ENCODE assay signal across 16 cellular contexts in the genomic region with DNA sequence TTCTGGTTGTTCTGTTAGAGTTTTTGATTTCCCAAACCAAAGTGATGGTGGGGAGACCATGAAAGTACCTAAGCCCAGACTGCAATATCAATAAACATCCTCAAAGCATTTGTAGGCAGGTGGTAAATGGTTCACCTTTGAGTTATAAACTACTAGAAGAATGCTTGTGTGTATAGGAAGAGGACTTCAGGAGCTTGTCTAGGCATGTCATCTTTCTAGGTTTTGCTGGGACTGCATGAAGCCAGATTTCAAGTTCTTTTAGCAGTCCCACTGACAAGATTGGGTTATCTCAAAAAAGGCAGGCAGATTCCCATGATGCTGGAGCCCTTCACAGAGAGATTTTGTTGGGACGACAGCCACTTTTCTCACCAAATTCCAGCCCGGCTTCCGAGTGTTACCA.
DNase-seq lines count a peak whose midpoint lies in the region; ATAC-seq and TF ChIP-seq lines count a peak whose summit lies in the region.
"Had no signal": no experiment of that assay in that cellular context is flagged by ENCODE, and none has a peak within 500 bp of the region (broad histone marks: within the 10 kb centered on the region; RNA-seq: fewer than 3 reads in every experiment).

No MANE protein-coding gene starts in this region.

- in situ Hi-C loops in mammary epithelial cell (cut with MboI; ENCODE audit: low sequenced_read_pairs in 2 of 2), result no loop called here

- no peaks in the 10 kb centered on the region; the same call in 1 of the 3 replicates for H3K9me3 Mint-ChIP-seq in GM23338
- H3K9me3 Mint-ChIP-seq: HFFc6 had no signal

- H3K9me3 ChIP-seq in mammary epithelial cell (replicated peaks; ENCODE audit: insufficient read depth, low read length) (no peaks in the 10 kb centered on the region), trophoblast cell (ENCODE audit: insufficient read depth, low read depth, low read length) (no peaks in the 10 kb centered on the region), ascending aorta (no peaks in the 10 kb centered on the region)
- H3K9me3 ChIP-seq: HAP-1 had no signal

- H4K91ac ChIP-seq in trophoblast cell (ENCODE audit: low read depth, low read length), result peak overlapping the region; percentile 28

- no peak overlapping the region for H3K4me3 ChIP-seq in GM23338
- H3K4me3 ChIP-seq in mammary epithelial cell (replicated peaks in 1 of 3; ENCODE audit: insufficient read depth in 1 of 3, low read depth in 2 of 3, low read length in 3 of 3), result no peak overlapping the region
- no peak overlapping the region for H3K4me3 ChIP-seq in epithelial cell of esophagus (ENCODE audit: low read length)
- H3K4me3 ChIP-seq in trophoblast cell (ENCODE audit: low read depth, low read length), result no peak overlapping the region
- H3K4me3 ChIP-seq in ascending aorta, result no peak overlapping the region
- H3K4me3 ChIP-seq: HAP-1 had no signal

- DNase-seq in GM23338 (ENCODE audit: low spot score) (no peak), mammary epithelial cell (peak; percentile 32), epithelial cell of esophagus (ENCODE audit: low read depth) (peak; percentile 54), trophoblast cell (no peak), ascending aorta (ENCODE audit: low spot score in 2 of 2) (no peak)
- DNase-seq in activated CD4-positive, CD25-positive, alpha-beta regulatory T cell (lab: John Stamatoyannopoulos, UW), result no peak
- DNase-seq: C1 segment of cervical spinal cord; Calu3; CD4-positive, alpha-beta memory T cell; COR-L47; DMS53; DMS79 treated with DMSO at 0.1 percent for 48 hours; GF-D8; HFFc6 had no signal

- H3K27ac Mint-ChIP-seq in GM23338, result no peak overlapping the region
- H3K27ac Mint-ChIP-seq: CD4-positive, alpha-beta memory T cell; HFFc6 had no signal

- peak overlapping the region; percentile 70 for H2BK12ac ChIP-seq in trophoblast cell (ENCODE audit: low read length)

- WGBS in mammary epithelial cell (ENCODE audit: low coverage, missing lambda C conversion rate), result 100% methylated on average over 3 of the region's 3 CpGs
- no CpG with 5 or more reads among the region's 3 CpGs for WGBS in trophoblast cell (ENCODE audit: extremely low coverage, insufficient coverage, insufficient read length)

- no TSS peak for BruUV-seq in mammary epithelial cell (replicated peaks; lab: Mats Ljungman, UMichigan)

- peak overlapping the region; percentile 33 for H2BK5ac ChIP-seq in trophoblast cell (ENCODE audit: low read depth, low read length, poor library complexity)

- peaks cover 5% of the 10 kb centered on the region; the same call in 2 of the 3 replicates for H3K4me1 Mint-ChIP-seq in GM23338
- H3K4me1 Mint-ChIP-seq: CD4-positive, alpha-beta memory T cell had no signal

- no peak overlapping the region for H3K14ac ChIP-seq in trophoblast cell (ENCODE audit: low read length)

- H3K4me1 ChIP-seq in GM23338 (ENCODE audit: insufficient read depth) (0 out of 2 replicates have a peak, but pooled peaks cover 2% of the 10 kb centered on the region), mammary epithelial cell (ENCODE audit: insufficient read depth, low read length) (peaks cover 14% of the 10 kb centered on the region), trophoblast cell (ENCODE audit: control insufficient read depth in 1 of 2, insufficient read depth in 2 of 2, low read length in 2 of 2) (peaks cover 0 to 3% of the 10 kb centered on the region in 2 experiments), ascending aorta (no peaks in the 10 kb centered on the region)

- H3K9me2 ChIP-seq in GM23338 (ENCODE audit: insufficient read depth), result 0 out of 2 replicates have a peak, but pooled peaks cover 5% of the 10 kb centered on the region

- H3F3A ChIP-seq in GM23338 (replicated peaks; ENCODE audit: low read depth), result no peaks in the 10 kb centered on the region

- ATAC-seq in GM23338, result no peak
- no peak for ATAC-seq in GM18873 (IDR thresholded peaks at IDR 0.05; ENCODE audit: low FRiP score, unreplicated experiment)

- H3K23ac ChIP-seq in trophoblast cell (ENCODE audit: low read length), result no peak overlapping the region

- H3K18ac ChIP-seq in trophoblast cell (ENCODE audit: low read length), result peak overlapping the region; percentile 46

- no peak for TF ChIP-seq CTCF in GM23338 (conservative IDR thresholded peaks at IDR 0.05; ENCODE audit: low read depth in 2 of 2)
- no peak for TF ChIP-seq CTCF in mammary epithelial cell (conservative IDR thresholded peaks at IDR 0.05 in 1 of 2, IDR thresholded peaks at IDR 0.05 in 1 of 2; ENCODE audit: extremely low read depth in 1 of 2, insufficient read depth in 1 of 2, low read depth in 1 of 2, low read length in 2 of 2)
- no peak for TF ChIP-seq CTCF in epithelial cell of esophagus (IDR thresholded peaks at IDR 0.05; ENCODE audit: insufficient read depth, low read depth, low read length, missing control alignments)
- TF ChIP-seq CTCF in ascending aorta (IDR thresholded peaks at IDR 0.05), result no peak

- H3K4ac ChIP-seq in trophoblast cell (ENCODE audit: low read depth, low read length), result no peak overlapping the region

- H4K12ac ChIP-seq in trophoblast cell (ENCODE audit: low read depth, low read length), result no peak overlapping the region

- dilution Hi-C loops in mammary epithelial cell (cut with HindIII; ENCODE audit: low sequenced_read_pairs), result no loop called here

- no peak overlapping the region for H3K4me3 Mint-ChIP-seq in GM23338
- H3K4me3 Mint-ChIP-seq: CD4-positive, alpha-beta memory T cell; HFFc6 had no signal

- no peak overlapping the region for H3K4me2 ChIP-seq in GM23338
- no peak overlapping the region for H3K4me2 ChIP-seq in mammary epithelial cell (ENCODE audit: insufficient read depth, low read depth, low read length)
- H3K4me2 ChIP-seq in trophoblast cell (ENCODE audit: low read length), result no peak overlapping the region

- H3K27me3 ChIP-seq in GM23338 (ENCODE audit: insufficient read depth), result no peaks in the 10 kb centered on the region
- no peaks in the 10 kb centered on the region for H3K27me3 ChIP-seq in mammary epithelial cell (ENCODE audit: insufficient read depth, low read length)
- H3K27me3 ChIP-seq in trophoblast cell (ENCODE audit: insufficient read depth, low read length), result no peaks in the 10 kb centered on the region
- no peaks in the 10 kb centered on the region for H3K27me3 ChIP-seq in ascending aorta

- no peaks in the 10 kb centered on the region; the same call in 2 of the 3 replicates for H3K36me3 Mint-ChIP-seq in GM23338 (ENCODE audit: low read depth)
- H3K36me3 Mint-ChIP-seq: CD4-positive, alpha-beta memory T cell had no signal

- H3K36me3 ChIP-seq in GM23338 (ENCODE audit: insufficient read depth) (no peaks in the 10 kb centered on the region), mammary epithelial cell (ENCODE audit: insufficient read depth, low read length) (no peaks in the 10 kb centered on the region), trophoblast cell (ENCODE audit: control insufficient read depth in 1 of 2, insufficient read depth in 2 of 2, low read length in 2 of 2) (no peaks in the 10 kb centered on the region), ascending aorta (no peaks in the 10 kb centered on the region)
- H3K36me3 ChIP-seq: HAP-1 had no signal

- H3K27ac ChIP-seq in GM23338 (ENCODE audit: low read depth) (no peak overlapping the region), mammary epithelial cell (ENCODE audit: insufficient read depth, low read depth, low read length) (no peak overlapping the region), trophoblast cell (ENCODE audit: low read depth, low read length) (no peak overlapping the region), ascending aorta (no peak overlapping the region)

- H2BK120ac ChIP-seq in trophoblast cell (ENCODE audit: insufficient read depth, low read length, poor library complexity), result peak overlapping the region; percentile 62

- no peak overlapping the region for H4K8ac ChIP-seq in trophoblast cell (ENCODE audit: low read depth, low read length)

- no peaks in the 10 kb centered on the region for H3K79me2 ChIP-seq in GM23338 (replicated peaks; ENCODE audit: insufficient read depth)
- no peaks in the 10 kb centered on the region for H3K79me2 ChIP-seq in mammary epithelial cell (ENCODE audit: insufficient read depth, low read length)
- H3K79me2 ChIP-seq in trophoblast cell (ENCODE audit: control insufficient read depth, insufficient read depth, low read length, poor library complexity), result no peaks in the 10 kb centered on the region

- H4K20me1 ChIP-seq in GM23338 (replicated peaks; ENCODE audit: insufficient read depth), result no peaks in the 10 kb centered on the region
- no peaks in the 10 kb centered on the region for H4K20me1 ChIP-seq in mammary epithelial cell (ENCODE audit: insufficient read depth, low read length)

- peaks cover 1% of the 10 kb centered on the region for H3K79me1 ChIP-seq in trophoblast cell (ENCODE audit: low read length)

- H3K27me3 Mint-ChIP-seq in GM23338 (ENCODE audit: insufficient read depth, low read depth, poor library complexity), result no peaks in the 10 kb centered on the region

- intact Hi-C loops in mammary epithelial cell (cut with micrococcal nuclease) (no loop called here), ascending aorta (cut with DNase I) (no loop called here)

- H3K9ac ChIP-seq in mammary epithelial cell (ENCODE audit: insufficient read depth, low read length) (no peak overlapping the region), trophoblast cell (ENCODE audit: low read length) (no peak overlapping the region)

- CTCF ChIA-PET in mammary epithelial cell (lab: Charles Lee; ENCODE audit: low non-redundant PET), result no interaction called here

- no peak overlapping the region for H2AK5ac ChIP-seq in trophoblast cell (ENCODE audit: low read length)

- H2AFZ ChIP-seq in GM23338, result peak overlapping the region; percentile 66; the same call in 1 of the 2 replicates
- H2AFZ ChIP-seq in mammary epithelial cell (ENCODE audit: low read depth, low read length), result peak overlapping the region; percentile 76
- H2AFZ ChIP-seq in trophoblast cell (ENCODE audit: insufficient read depth, low read length, poor library complexity), result no peak overlapping the region

Comparison
In these comparisons a context has a peak if more than half of its experiments do, and no peak if none do; other contexts are left out.
1. DNase-seq: peak in mammary epithelial cell (single experiment) and epithelial cell of esophagus (single experiment); none in GM23338 (single experiment), trophoblast cell (0 of 2), activated CD4-positive, CD25-positive, alpha-beta regulatory T cell (0 of 4) and ascending aorta (0 of 2).